ENCODE assay signal across 20 cellular contexts in genomic region chr18:26003817-26004216, GRCh38.
DNase-seq lines count a peak whose midpoint lies in the region; ATAC-seq, FAIRE-seq and TF ChIP-seq lines count a peak whose summit lies in the region.
"Had no signal": no experiment of that assay in that cellular context is flagged by ENCODE, and none has a peak within 500 bp of the region (broad histone marks: within the 10 kb centered on the region; RNA-seq: fewer than 3 reads in every experiment).

No MANE protein-coding gene starts in this region.

- H3K4me3 ChIP-seq in HepG2 (replicated peaks in 1 of 3; ENCODE audit: insufficient read depth in 1 of 3, low read depth in 2 of 3, low read length in 3 of 3) (no peak overlapping the region), mucosa of descending colon (no peak overlapping the region), esophagus squamous epithelium (no peak overlapping the region)

- no peak for TF ChIP-seq RAD21 in HepG2 (CRISPR knock-in tag; IDR thresholded peaks at IDR 0.05)

- no peak for FAIRE-seq in HepG2 (lab: Jason Lieb, UNC)
- FAIRE-seq: A204.1, G401.6, GM12892 had no signal

- no TSS peak for BruUV-seq in HepG2 (replicated peaks; lab: Mats Ljungman, UMichigan)

- intact Hi-C loops in HepG2 (cut with micrococcal nuclease; ENCODE audit: unreplicated experiment) = no loop called here
- intact Hi-C loops in mucosa of descending colon (cut with DNase I, micrococcal nuclease) = no loop called here
- intact Hi-C loops in esophagus squamous epithelium (cut with DNase I) = no loop called here

- POLR2A ChIA-PET in HepG2 (lab: Yijun Ruan, JAX) = no interaction called here

- TF ChIP-seq POLR2A in HepG2 (IDR thresholded peaks at IDR 0.05; ENCODE audit: insufficient read depth in 1 of 2, low read depth in 2 of 2, low read length in 2 of 2) (no peak), esophagus squamous epithelium (IDR thresholded peaks at IDR 0.05) (no peak)

- H2AFZ ChIP-seq in HepG2 (ENCODE audit: low read length) = no peak overlapping the region

- in situ Hi-C loops in HepG2 (cut with HindIII; ENCODE audit: extremely low pct_ligation_motif_present, low pct_unique_long_range_greater_than_20kb) = no loop called here

- no peaks in the 10 kb centered on the region for H3K36me3 ChIP-seq in HepG2 (replicated peaks in 1 of 2; ENCODE audit: control insufficient read depth in 1 of 2, insufficient read depth in 2 of 2, low read length in 2 of 2)
- H3K36me3 ChIP-seq in mucosa of descending colon (ENCODE audit: low read depth) = no peaks in the 10 kb centered on the region
- no peaks in the 10 kb centered on the region for H3K36me3 ChIP-seq in esophagus squamous epithelium

- TF ChIP-seq CTCF in HepG2 (CRISPR knock-in tag; IDR thresholded peaks at IDR 0.05) (no peak), mucosa of descending colon (IDR thresholded peaks at IDR 0.05) (no peak), esophagus squamous epithelium (IDR thresholded peaks at IDR 0.05) (no peak)

- DNase-seq in NCI-H69 (lab: John Stamatoyannopoulos, UW) = peak; percentile 15
- DNase-seq in RKO (ENCODE audit: low spot score) = peak; percentile 3
- DNase-seq in HepG2 (ENCODE audit: low spot score) = no peak
- no peak for DNase-seq in mucosa of descending colon
- DNase-seq in esophagus squamous epithelium (lab: John Stamatoyannopoulos, UW) = no peak
- no peak for DNase-seq in stimulated activated naive CD8-positive, alpha-beta T cell treated with anti-CD3 and anti-CD28 coated beads, Interleukin-15, Interleukin-2, amounts not matched to agents 100 U/mL and 50 U/mL, for 24 hours
- DNase-seq: ACHN; Caco-2; CD4-positive, alpha-beta T cell; GOT3; H7; HFFc6; IMR-90; KBM-7 had no signal

- H3K27me3 ChIP-seq in HepG2 (ENCODE audit: control insufficient read depth in 1 of 2, insufficient read depth in 2 of 2, low read length in 2 of 2) (no peaks in the 10 kb centered on the region; a peak in 1 of 5 replicates), esophagus squamous epithelium (no peaks in the 10 kb centered on the region)

- no peak overlapping the region for H3K4me2 ChIP-seq in HepG2 (ENCODE audit: low read depth, low read length)

- WGBS in HepG2 (ENCODE audit: low lambda C conversion rate) = 25% methylated on average over 4 of the region's 4 CpGs
- 74 to 77% methylated on average over 4 of the region's 4 CpGs for WGBS in esophagus squamous epithelium, 2 donors

- H3K27ac ChIP-seq in HepG2 (ENCODE audit: extremely low read length, insufficient read depth, low read length) = no peak overlapping the region
- no peak overlapping the region for H3K27ac ChIP-seq in esophagus squamous epithelium
- H3K27ac ChIP-seq: C4-2B had no signal

- ATAC-seq in HG02798 (IDR thresholded peaks at IDR 0.05; ENCODE audit: poor library complexity, unreplicated experiment) (peak; percentile 63), HepG2 (peak; percentile 46), mucosa of descending colon (no peak)
- ATAC-seq in stimulated activated naive CD8-positive, alpha-beta T cell treated with anti-CD3 and anti-CD28 coated beads, Interleukin-15, Interleukin-2, amounts not matched to agents 100 U/mL and 50 U/mL, for 24 hours = no peak
- ATAC-seq: HCT116 had no signal

- no peaks in the 10 kb centered on the region for H3K79me2 ChIP-seq in HepG2 (ENCODE audit: insufficient read depth, low read length)

- H3K4me1 ChIP-seq in HepG2 (ENCODE audit: insufficient read depth, low read length) = no peaks in the 10 kb centered on the region
- H3K4me1 ChIP-seq in mucosa of descending colon (ENCODE audit: low read depth) = no peaks in the 10 kb centered on the region
- H3K4me1 ChIP-seq in esophagus squamous epithelium = no peaks in the 10 kb centered on the region
- H3K4me1 ChIP-seq: Caco-2 had no signal

- H3K9ac ChIP-seq in HepG2 (ENCODE audit: insufficient read depth, low read depth, low read length) = no peak overlapping the region

- H3K9me3 ChIP-seq in HepG2 (ENCODE audit: low read length) (no peaks in the 10 kb centered on the region), mucosa of descending colon (no peaks in the 10 kb centered on the region), esophagus squamous epithelium (no peaks in the 10 kb centered on the region)
- H3K9me3 ChIP-seq: Caco-2 had no signal

- CTCF ChIA-PET in HepG2 (lab: Yijun Ruan, JAX; ENCODE audit: low intra/inter-chr PET ratio, low total read pairs) = no interaction called here

- H4K20me1 ChIP-seq in HepG2 (ENCODE audit: insufficient read depth, low read length) = no peaks in the 10 kb centered on the region

- TF ChIP-seq EP300 in HepG2 (IDR thresholded peaks at IDR 0.05; ENCODE audit: low read depth in 2 of 2, low read length in 2 of 2) (no peak), HepG2 (CRISPR knock-in tag; IDR thresholded peaks at IDR 0.05; ENCODE audit: borderline replicate concordance) (no peak)

TF ChIP-seq in HepG2, 621 proteins besides CTCF, POLR2A, EP300 and RAD21:
- TF ChIP-seq LRRFIP1 (CRISPR knock-in tag; conservative IDR thresholded peaks at IDR 0.05) = no peak
- no peak for TF ChIP-seq TEAD2 (CRISPR knock-in tag; IDR thresholded peaks at IDR 0.05)
- TF ChIP-seq ZNF205 (CRISPR knock-in tag; IDR thresholded peaks at IDR 0.05) = no peak

Comparison
In these comparisons a context has a peak if more than half of its experiments do, and no peak if none do; other contexts are left out.
1. ATAC-seq: peak in HG02798 (single experiment) and HepG2 (single experiment); none in mucosa of descending colon (single experiment) and stimulated activated naive CD8-positive, alpha-beta T cell treated with anti-CD3 and anti-CD28 coated beads, Interleukin-15, Interleukin-2, amounts not matched to agents 100 U/mL and 50 U/mL, for 24 hours (single experiment).
2. DNase-seq: peak in NCI-H69 (single experiment) and RKO (single experiment); none in HepG2 (single experiment), mucosa of descending colon (0 of 3), esophagus squamous epithelium (single experiment) and stimulated activated naive CD8-positive, alpha-beta T cell treated with anti-CD3 and anti-CD28 coated beads, Interleukin-15, Interleukin-2, amounts not matched to agents 100 U/mL and 50 U/mL, for 24 hours (single experiment).